11 cellular contexts compared by ENCODE assay signal in the genomic region with DNA sequence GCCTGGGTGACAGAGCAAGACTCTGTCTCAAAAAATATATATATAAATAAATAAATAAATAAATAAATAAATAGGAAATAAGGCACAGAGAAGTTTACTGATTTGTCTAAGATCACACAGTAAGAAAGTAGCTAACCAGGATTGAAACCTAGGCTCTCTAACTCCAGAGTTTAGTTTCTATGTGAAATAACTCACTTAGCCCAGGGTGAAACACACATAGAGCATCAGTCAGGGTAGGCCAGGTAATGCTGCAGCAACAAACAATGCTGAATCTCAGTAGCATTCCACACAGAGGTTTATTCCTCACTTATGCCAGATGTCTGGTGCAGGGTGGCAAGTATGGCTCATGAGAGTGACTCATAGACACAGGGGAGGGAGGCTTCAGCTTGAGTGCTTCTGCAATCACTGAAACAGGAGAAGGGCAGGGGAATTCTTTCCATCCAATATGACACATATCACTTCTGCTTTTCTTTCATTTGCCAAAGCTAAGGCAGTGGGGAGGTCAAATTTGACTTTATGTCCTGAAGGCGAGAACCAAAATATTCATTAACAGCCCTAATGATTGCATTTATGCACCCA. TPM values are rescaled to one million over a fixed set of nuclear protein-coding genes. Genes with fewer than 3 reads are reported as not detected.
DNase-seq lines count a peak whose midpoint lies in the region; ATAC-seq lines count a peak whose summit lies in the region.
"Had no signal": no experiment of that assay in that cellular context is flagged by ENCODE, and none has a peak within 500 bp of the region (broad histone marks: within the 10 kb centered on the region; RNA-seq: fewer than 3 reads in every experiment).

No MANE protein-coding gene starts in this region.

- H3K27me3 ChIP-seq in adipocyte (replicated peaks; ENCODE audit: control insufficient read depth, insufficient read depth, low read length) (peaks cover 2% of the 10 kb centered on the region), neuronal stem cell (ENCODE audit: control insufficient read depth in 3 of 3, insufficient read depth in 3 of 3, low read depth in 1 of 3, low read length in 3 of 3) (no peaks in the 10 kb centered on the region)
- H3K27me3 ChIP-seq: transverse colon had no signal

- no peak overlapping the region for H4K91ac ChIP-seq in neuronal stem cell (ENCODE audit: low read depth, low read length, poor library complexity)

- peak; percentile 49 for ATAC-seq in HG03558 (IDR thresholded peaks at IDR 0.05; ENCODE audit: extremely low read depth, unreplicated experiment)

- H3K36me3 ChIP-seq in adipocyte (ENCODE audit: control insufficient read depth, insufficient read depth, low read length, severe bottlenecking) = no peaks in the 10 kb centered on the region
- no peaks in the 10 kb centered on the region for H3K36me3 ChIP-seq in neuronal stem cell (replicated peaks in 1 of 2; ENCODE audit: control insufficient read depth in 2 of 2, insufficient read depth in 2 of 2, low read length in 2 of 2)
- H3K36me3 ChIP-seq: transverse colon had no signal

- no peak overlapping the region for H2BK12ac ChIP-seq in neuronal stem cell (ENCODE audit: low read length)

- H3K9ac ChIP-seq in adipocyte (ENCODE audit: low read length) (no peak overlapping the region), neuronal stem cell (ENCODE audit: low read depth, low read length, poor library complexity) (no peak overlapping the region)

- H3K18ac ChIP-seq in neuronal stem cell (ENCODE audit: low read length) = no peak overlapping the region

- H3K4me3 ChIP-seq in adipocyte (ENCODE audit: low read length) = no peak overlapping the region
- no peak overlapping the region for H3K4me3 ChIP-seq in neuronal stem cell (ENCODE audit: low read length in 2 of 2)
- H3K4me3 ChIP-seq: transverse colon had no signal

- DNase-seq in SHP77 (lab: John Stamatoyannopoulos, UW) = peak; percentile 37 to 64
- no peak for DNase-seq in SHP77 treated with DMSO at 0.1 percent for 48 hours (lab: John Stamatoyannopoulos, UW)
- peak; percentile 91 for DNase-seq in adipocyte (ENCODE audit: low read depth)
- DNase-seq in renal cortical epithelial cell (ENCODE audit: low read depth) = peak; percentile 92
- DNase-seq in neuronal stem cell (ENCODE audit: low spot score) = no peak
- no peak for DNase-seq in activated T-cell treated with anti-CD3 and anti-CD28 coated beads, Interleukin-2, amount 50 U/mL, for 48 hours
- no peak for DNase-seq in substantia nigra (lab: John Stamatoyannopoulos, UW)
- DNase-seq: CD4-positive, CD25-positive, alpha-beta regulatory T cell; naive B cell; transverse colon had no signal

- H3K4ac ChIP-seq in neuronal stem cell (ENCODE audit: low read length) = no peak overlapping the region

- H2AFZ ChIP-seq in neuronal stem cell (ENCODE audit: low read length) = no peak overlapping the region

- no peak overlapping the region for H2BK15ac ChIP-seq in neuronal stem cell (ENCODE audit: low read length)

- WGBS in neuronal stem cell (ENCODE audit: extremely low coverage in 2 of 2, insufficient read length in 2 of 2, insufficient replicate concordance in 1 of 2), 2 donors = no CpG with 5 or more reads among the region's 1 CpG

- H3K9me3 ChIP-seq in adipocyte (ENCODE audit: control insufficient read depth, low read length) = no peaks in the 10 kb centered on the region
- H3K9me3 ChIP-seq in neuronal stem cell (replicated peaks in 1 of 2; ENCODE audit: control insufficient read depth in 2 of 2, insufficient read depth in 1 of 2, low read depth in 1 of 2, low read length in 2 of 2) = no peaks in the 10 kb centered on the region
- H3K9me3 ChIP-seq: transverse colon had no signal

- no peak overlapping the region for H2BK5ac ChIP-seq in neuronal stem cell (ENCODE audit: low read length)

- H3K23ac ChIP-seq in neuronal stem cell (ENCODE audit: low read depth, low read length, poor library complexity) = no peak overlapping the region

- H3K27ac ChIP-seq in neuronal stem cell (replicated peaks; ENCODE audit: low read length) (no peak overlapping the region), substantia nigra (ENCODE audit: low read depth, low read length, poor library complexity, severe bottlenecking) (no peak overlapping the region)
- H3K27ac ChIP-seq: transverse colon had no signal

- H3K4me1 ChIP-seq in adipocyte (ENCODE audit: control insufficient read depth, insufficient read depth, low read length) (peaks cover 12% of the 10 kb centered on the region), neuronal stem cell (ENCODE audit: control insufficient read depth in 2 of 2, insufficient read depth in 1 of 2, low read depth in 1 of 2, low read length in 2 of 2) (no peaks in the 10 kb centered on the region)
- H3K4me1 ChIP-seq: transverse colon had no signal

- no peak overlapping the region for H2BK120ac ChIP-seq in neuronal stem cell (ENCODE audit: low read depth, low read length)

- no peak overlapping the region for H3K4me2 ChIP-seq in neuronal stem cell (ENCODE audit: insufficient read depth, low read length, poor library complexity, severe bottlenecking)

- no peak overlapping the region for H2AK5ac ChIP-seq in neuronal stem cell (ENCODE audit: low read depth, low read length)

- no peak overlapping the region for H4K8ac ChIP-seq in neuronal stem cell (ENCODE audit: low read depth, low read length)

- no peak overlapping the region for H3K14ac ChIP-seq in neuronal stem cell (ENCODE audit: low read length)

- no peaks in the 10 kb centered on the region for H3K79me1 ChIP-seq in neuronal stem cell (ENCODE audit: low read depth, low read length)

RNA-seq across cellular contexts. Expression of a gene that starts 37.1 kb away (rescaled TPM):
- not detected in 2 replicates for total RNA-seq in renal cortical epithelial cell
- 2.5 TPM for polyA plus RNA-seq in neuronal stem cell (2013, experiment 1 of 2)
- polyA plus RNA-seq in neuronal stem cell (2013, experiment 2 of 2) = 2.6 TPM
- total RNA-seq: CD4-positive, CD25-positive, alpha-beta regulatory T cell had no signal
- polyA plus RNA-seq: CD4-positive, CD25-positive, alpha-beta regulatory T cell had no signal

Comparison
In these comparisons a context has a peak if more than half of its experiments do, and no peak if none do; other contexts are left out.
1. DNase-seq: peak in SHP77 (2 of 2), adipocyte (single experiment) and renal cortical epithelial cell (single experiment); none in SHP77 treated with DMSO at 0.1 percent for 48 hours (single experiment), neuronal stem cell (single experiment), activated T-cell treated with anti-CD3 and anti-CD28 coated beads, Interleukin-2, amount 50 U/mL, for 48 hours (0 of 2) and substantia nigra (0 of 49).